1 cellular context compared by ENCODE assay signal in genomic region chr2:27198068-27198467, GRCh38.
TF ChIP-seq lines count a peak whose summit lies in the region.

No MANE protein-coding gene starts in this region.

TF ChIP-seq in HepG2, 621 proteins besides CTCF, POLR2A, EP300 and RAD21:
- 0 out of 2 replicates have a peak, but pooled peaks have one; percentile 43 for TF ChIP-seq SSRP1 (CRISPR knock-in tag; IDR thresholded peaks at IDR 0.05)
- 0 out of 2 replicates have a peak, but pooled peaks have one; percentile 53 for TF ChIP-seq ZSCAN30 (CRISPR knock-in tag; IDR thresholded peaks at IDR 0.05)
- TF ChIP-seq ZNF770 (CRISPR knock-in tag; IDR thresholded peaks at IDR 0.05), result peak; percentile 83
